ENCODE assay signal across 8 cellular contexts in genomic region chr2:160207804-160208661, GRCh38. TPM values are rescaled to one million over a fixed set of nuclear protein-coding genes. Genes with fewer than 3 reads are reported as not detected.
DNase-seq lines count a peak whose midpoint lies in the region; ATAC-seq and TF ChIP-seq lines count a peak whose summit lies in the region.

No MANE protein-coding gene starts in this region.

- no peaks in the 10 kb centered on the region for H3K36me3 ChIP-seq in thoracic aorta

- no peak for TF ChIP-seq CTCF in lower leg skin (IDR thresholded peaks at IDR 0.05)
- TF ChIP-seq CTCF in thoracic aorta (IDR thresholded peaks at IDR 0.05), result no peak

- intact Hi-C loops in lower leg skin (cut with DNase I; ENCODE audit: low total_unique reads), result no loop called here

- no peak for TF ChIP-seq POLR2A in lower leg skin (IDR thresholded peaks at IDR 0.05)

- H3K9me3 ChIP-seq in thoracic aorta, result no peaks in the 10 kb centered on the region

- peak overlapping the region; percentile 72 to 86 for H3K27ac ChIP-seq in thoracic aorta

- no peaks in the 10 kb centered on the region for H3K27me3 ChIP-seq in thoracic aorta (replicated peaks; ENCODE audit: insufficient read depth)

- H3K4me3 ChIP-seq in lower leg skin (ENCODE audit: low read depth, poor library complexity, severe bottlenecking), result no peak overlapping the region
- peak overlapping the region; percentile 42 for H3K4me3 ChIP-seq in thoracic aorta

- peak; percentile 38 for ATAC-seq in GM18520 (IDR thresholded peaks at IDR 0.05; ENCODE audit: unreplicated experiment)
- ATAC-seq in thoracic aorta (ENCODE audit: insufficient number of reproducible peaks, low FRiP score, low read depth), result peak; percentile 50
- ATAC-seq in HG02970 (IDR thresholded peaks at IDR 0.05; ENCODE audit: low FRiP score, unreplicated experiment), result no peak

- DNase-seq in LoVo (ENCODE audit: low spot score) (peak; percentile 94), cerebellum (ENCODE audit: low spot score) (peak; percentile 14), lower leg skin (ENCODE audit: low spot score in 2 of 2) (peak; percentile 59 to 92), thoracic aorta (ENCODE audit: low spot score) (peak; percentile 79), GM19240 (ENCODE audit: insufficient read length, low spot score) (no peak), midbrain (lab: John Stamatoyannopoulos, UW) (no peak)

- H3K4me1 ChIP-seq in thoracic aorta (ENCODE audit: control insufficient read depth in 1 of 2, low read depth in 2 of 2), result peaks cover 13 to 48% of the 10 kb centered on the region in 2 donors

- WGBS in lower leg skin, 2 donors, result 44 to 45% methylated on average over 12 of the region's 12 CpGs

RNA-seq across cellular contexts. Expression of gene ITGB6, which starts 8.0 kb away (rescaled TPM):
- 0.27 TPM for total RNA-seq in cerebellum
- total RNA-seq in lower leg skin, result 1 to 10 TPM; 1.8 to 7.5 (median 6.6) TPM
- total RNA-seq in thoracic aorta, result under 1 TPM in 1 of 2 donors, not detected in 1; 0.99 TPM

Comparison
In these comparisons a context has a peak if more than half of its experiments do, and no peak if none do; other contexts are left out.
1. DNase-seq: peak in LoVo (single experiment), cerebellum (single experiment), lower leg skin (2 of 2) and thoracic aorta (single experiment); none in GM19240 (single experiment) and midbrain (single experiment).